Comparison of ENCODE assay signal across 8 cellular contexts in genomic region chr13:49935171-49936084, GRCh38. TPM values are rescaled to one million over a fixed set of nuclear protein-coding genes. Genes with fewer than 3 reads are reported as not detected.
DNase-seq lines count a peak whose midpoint lies in the region; ATAC-seq and TF ChIP-seq lines count a peak whose summit lies in the region.

No MANE protein-coding gene starts in this region.

- no peaks in the 10 kb centered on the region for H3K36me3 ChIP-seq in thoracic aorta

- H3K27me3 ChIP-seq in thoracic aorta (replicated peaks; ENCODE audit: insufficient read depth), result no peaks in the 10 kb centered on the region

- ATAC-seq in HG02884 (IDR thresholded peaks at IDR 0.05; ENCODE audit: unreplicated experiment), result peak; percentile 25
- peak; percentile 15 to 18 for ATAC-seq in activated T-cell treated with anti-CD3 and anti-CD28 coated beads, Interleukin-2, amount 50 U/mL, for 72 hours (replicated peaks in 1 of 2)
- ATAC-seq in thoracic aorta (ENCODE audit: insufficient number of reproducible peaks, low FRiP score, low read depth), result peak; percentile 17

- peaks cover 13 to 57% of the 10 kb centered on the region in 2 donors for H3K4me1 ChIP-seq in thoracic aorta (ENCODE audit: control insufficient read depth in 1 of 2, low read depth in 2 of 2)

- TF ChIP-seq CTCF in fibroblast of villous mesenchyme (IDR thresholded peaks at IDR 0.05; ENCODE audit: insufficient read depth, low read depth, low read length) (no peak), neural crest cell (conservative IDR thresholded peaks at IDR 0.05) (no peak), thoracic aorta (IDR thresholded peaks at IDR 0.05) (no peak)

- H3K4me3 ChIP-seq in fibroblast of villous mesenchyme (ENCODE audit: low read depth, low read length) (peak overlapping the region; percentile 84), thoracic aorta (peak overlapping the region; percentile 88)

- peaks cover 3 to 4% of the 10 kb centered on the region in 2 donors for H3K36me3 Mint-ChIP-seq in activated T-cell treated with anti-CD3 and anti-CD28 coated beads, Interleukin-2, amount 50 U/mL, for 72 hours (ENCODE audit: insufficient read depth in 2 of 2)
- H3K36me3 Mint-ChIP-seq in neural crest cell (ENCODE audit: low read depth), result no peaks in the 10 kb centered on the region

- peak overlapping the region; percentile 76 to 78 for H3K27ac ChIP-seq in thoracic aorta

- no peaks in the 10 kb centered on the region for H3K9me3 ChIP-seq in thoracic aorta

- peak in 2 of 3 experiments; percentile 7 for DNase-seq in activated CD8-positive, alpha-beta memory T cell treated with anti-CD3 and anti-CD28 coated beads for 48 hours (ENCODE audit: low read depth in 2 of 3, low spot score in 2 of 3)
- DNase-seq in activated CD8-positive, alpha-beta memory T cell treated with anti-CD3 and anti-CD28 coated beads for 24 hours, result no peak
- DNase-seq in NCI-H526 (lab: John Stamatoyannopoulos, UW) (peak; percentile 47 to 78), fibroblast of villous mesenchyme (ENCODE audit: low read depth) (peak; percentile 65), neural crest cell (ENCODE audit: low read depth, low spot score) (no peak), thoracic aorta (ENCODE audit: low spot score) (no peak)
- peak; percentile 27 to 31 for DNase-seq in activated T-cell treated with anti-CD3 and anti-CD28 coated beads, Interleukin-2, amount 50 U/mL, for 72 hours

- no peaks in the 10 kb centered on the region for H3K9me3 Mint-ChIP-seq in activated T-cell treated with anti-CD3 and anti-CD28 coated beads, Interleukin-2, amount 50 U/mL, for 72 hours
- no peaks in the 10 kb centered on the region for H3K9me3 Mint-ChIP-seq in neural crest cell

- peak overlapping the region; percentile 90 for H3K27ac Mint-ChIP-seq in activated T-cell treated with anti-CD3 and anti-CD28 coated beads, Interleukin-2, amount 50 U/mL, for 72 hours
- H3K27ac Mint-ChIP-seq in neural crest cell (ENCODE audit: unreplicated experiment), result no peak overlapping the region

- H3K4me3 Mint-ChIP-seq in activated T-cell treated with anti-CD3 and anti-CD28 coated beads, Interleukin-2, amount 50 U/mL, for 72 hours, result peak overlapping the region; percentile 88 to 95
- H3K4me3 Mint-ChIP-seq in neural crest cell, result peak overlapping the region; percentile 97

- H3K27me3 Mint-ChIP-seq in activated T-cell treated with anti-CD3 and anti-CD28 coated beads, Interleukin-2, amount 50 U/mL, for 72 hours (ENCODE audit: low read depth), result no peaks in the 10 kb centered on the region
- H3K27me3 Mint-ChIP-seq in neural crest cell (ENCODE audit: low read depth), result peaks cover 6% of the 10 kb centered on the region

- peaks cover 7% of the 10 kb centered on the region for H3K4me1 Mint-ChIP-seq in activated T-cell treated with anti-CD3 and anti-CD28 coated beads, Interleukin-2, amount 50 U/mL, for 72 hours (ENCODE audit: low read depth)
- peaks cover 15% of the 10 kb centered on the region for H3K4me1 Mint-ChIP-seq in neural crest cell

RNA-seq across cellular contexts. Expression of gene SPRYD7, which starts 0.7 kb away (rescaled TPM):
- 1 to 10 TPM; 3.7 to 6.4 TPM for total RNA-seq in activated T-cell treated with anti-CD3 and anti-CD28 coated beads, Interleukin-2, amount 50 U/mL, for 72 hours
- total RNA-seq in fibroblast of villous mesenchyme (6.4 and 9.1 TPM in 2 replicates), neural crest cell (3.8 TPM in 2 replicates), thoracic aorta (1 to 10 TPM; 4.0 to 4.1 TPM)

Comparison
In these comparisons a context has a peak if more than half of its experiments do, and no peak if none do; other contexts are left out.
1. DNase-seq: peak in activated CD8-positive, alpha-beta memory T cell treated with anti-CD3 and anti-CD28 coated beads for 48 hours (2 of 3), NCI-H526 (2 of 2), activated T-cell treated with anti-CD3 and anti-CD28 coated beads, Interleukin-2, amount 50 U/mL, for 72 hours (2 of 2) and fibroblast of villous mesenchyme (single experiment); none in activated CD8-positive, alpha-beta memory T cell treated with anti-CD3 and anti-CD28 coated beads for 24 hours (single experiment), neural crest cell (single experiment) and thoracic aorta (single experiment).
2. Peak in every context shown above with its lines, with median percentiles within 50 percentile points of each other: ATAC-seq.